ENCODE assay signal across 1 cellular context in the genomic region with DNA sequence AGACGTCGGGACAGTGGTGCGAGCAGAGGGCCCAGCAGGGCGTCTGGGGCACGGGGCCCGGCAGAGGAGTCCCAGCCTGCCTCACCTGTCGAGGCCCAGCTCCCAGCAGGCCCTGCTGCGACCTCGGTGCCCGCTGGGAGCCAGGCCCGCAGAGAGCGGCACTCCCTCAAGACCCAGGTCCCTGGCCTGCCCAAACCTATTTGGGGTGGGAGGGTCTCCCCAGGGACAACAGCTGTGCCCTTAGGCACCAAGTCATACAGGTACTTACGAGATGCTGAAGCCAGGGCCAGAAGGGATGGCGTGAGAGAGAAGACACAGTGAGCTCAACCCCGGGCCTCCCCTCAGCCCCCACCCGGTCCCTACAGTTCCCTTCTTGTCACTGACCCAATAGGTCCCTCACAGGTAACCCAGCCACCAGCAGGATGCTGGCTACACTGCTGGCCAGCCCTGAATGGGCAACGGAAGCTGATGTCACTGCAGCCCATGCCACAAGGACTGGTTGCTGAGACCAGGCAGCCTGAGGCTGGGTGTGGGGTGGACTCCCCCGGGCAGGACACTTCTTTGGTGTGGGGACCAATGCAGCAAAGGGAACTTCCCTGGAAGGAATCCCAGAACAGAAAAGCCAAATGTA.
TF ChIP-seq lines count a peak whose summit lies in the region.

No MANE protein-coding gene starts in this region.

TF ChIP-seq in H1, 55 proteins besides CTCF, POLR2A, EP300 and RAD21:
- TF ChIP-seq, protein P1, sequence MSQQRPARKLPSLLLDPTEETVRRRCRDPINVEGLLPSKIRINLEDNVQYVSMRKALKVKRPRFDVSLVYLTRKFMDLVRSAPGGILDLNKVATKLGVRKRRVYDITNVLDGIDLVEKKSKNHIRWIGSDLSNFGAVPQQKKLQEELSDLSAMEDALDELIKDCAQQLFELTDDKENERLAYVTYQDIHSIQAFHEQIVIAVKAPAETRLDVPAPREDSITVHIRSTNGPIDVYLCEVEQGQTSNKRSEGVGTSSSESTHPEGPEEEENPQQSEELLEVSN (IDR thresholded peaks at IDR 0.05) = no peak
- TF ChIP-seq SIN3A (conservative IDR thresholded peaks at IDR 0.05 in 1 of 2, IDR thresholded peaks at IDR 0.05 in 1 of 2; ENCODE audit: low read depth in 1 of 2, low read length in 2 of 2) = no peak
- no peak for TF ChIP-seq HDAC6 (IDR thresholded peaks at IDR 0.05; ENCODE audit: low read depth, low read length)
- no peak for TF ChIP-seq CEBPB (IDR thresholded peaks at IDR 0.05; ENCODE audit: low read depth, low read length)
- no peak for TF ChIP-seq TAF7 (optimal IDR thresholded peaks at IDR 0.05; ENCODE audit: borderline replicate concordance, low read depth, low read length)
- no peak for TF ChIP-seq FOSL1 (IDR thresholded peaks at IDR 0.05; ENCODE audit: insufficient read depth, low read depth, low read length)
- TF ChIP-seq EGR1 (IDR thresholded peaks at IDR 0.05; ENCODE audit: borderline replicate concordance, low read depth, low read length) = no peak
- no peak for TF ChIP-seq SIRT6 (IDR thresholded peaks at IDR 0.05; ENCODE audit: low read length)
- no peak for TF ChIP-seq NANOG (IDR thresholded peaks at IDR 0.05; ENCODE audit: insufficient read depth, low read depth, low read length, poor library complexity, severe bottlenecking)
- no peak for TF ChIP-seq POU5F1 (IDR thresholded peaks at IDR 0.05; ENCODE audit: low read depth, low read length)
- TF ChIP-seq SIX5 (IDR thresholded peaks at IDR 0.05; ENCODE audit: low read depth, low read length) = no peak
- TF ChIP-seq TBP (IDR thresholded peaks at IDR 0.05; ENCODE audit: low read depth, low read length) = no peak
- no peak for TF ChIP-seq PHF8 (conservative IDR thresholded peaks at IDR 0.05; ENCODE audit: low read depth, low read length)
- no peak for TF ChIP-seq CBX5 (IDR thresholded peaks at IDR 0.05; ENCODE audit: low read depth, low read length)
